9 cellular contexts compared by ENCODE assay signal in genomic region chr13:42969558-42970172, GRCh38. TPM values are rescaled to one million over a fixed set of nuclear protein-coding genes. Genes with fewer than 3 reads are reported as not detected.
A peak's percentile ranks its signal among the peaks of the same experiment; 100 is the strongest.
DNase-seq lines count a peak whose midpoint lies in the region; FAIRE-seq and TF ChIP-seq lines count a peak whose summit lies in the region.
"Had no signal": no experiment of that assay in that cellular context is flagged by ENCODE, and none has a peak within 500 bp of the region (broad histone marks: within the 10 kb centered on the region; RNA-seq: fewer than 3 reads in every experiment).

No MANE protein-coding gene starts in this region.

- no peak overlapping the region for H3K4ac ChIP-seq in H9 (ENCODE audit: low read depth, low read length)
- no peak overlapping the region for H3K4ac ChIP-seq in H1 (replicated peaks; ENCODE audit: insufficient read length, low read depth, low read length)
- H3K4ac ChIP-seq in mesendoderm (ENCODE audit: low read depth, low read length): peak overlapping the region; percentile 70

- H3K18ac ChIP-seq in H9 (ENCODE audit: insufficient read length, low read depth, low read length) (no peak overlapping the region), H1 (ENCODE audit: extremely low read depth, low read length) (no peak overlapping the region), mesendoderm (ENCODE audit: low read length) (peak overlapping the region; percentile 5)

- H3K14ac ChIP-seq in H9 (ENCODE audit: insufficient read depth, low read length): no peak overlapping the region
- no peak overlapping the region for H3K14ac ChIP-seq in H1 (ENCODE audit: insufficient read length)

- H3K79me1 ChIP-seq in H9 (ENCODE audit: insufficient read depth, low read depth, low read length, poor library complexity, severe bottlenecking) (no peaks in the 10 kb centered on the region), H1 (ENCODE audit: low read depth, low read length) (no peaks in the 10 kb centered on the region), mesendoderm (ENCODE audit: low read length) (no peaks in the 10 kb centered on the region)

- H3K4me3 ChIP-seq in H1 (ENCODE audit: extremely low read depth in 1 of 4, insufficient read depth in 2 of 4, low read depth in 3 of 4, low read length in 4 of 4) (no peak overlapping the region), mesendoderm (ENCODE audit: low read length) (no peak overlapping the region)

- no peak overlapping the region for H4K91ac ChIP-seq in H9 (ENCODE audit: insufficient read length, low read depth, low read length)
- no peak overlapping the region for H4K91ac ChIP-seq in H1 (replicated peaks; ENCODE audit: insufficient read length, low read length)

- no peaks in the 10 kb centered on the region; the same call in 1 of the 2 replicates for H3K27me3 ChIP-seq in H9 (ENCODE audit: insufficient read depth, low read length)
- H3K27me3 ChIP-seq in H1 (replicated peaks in 1 of 4; ENCODE audit: control insufficient read depth in 3 of 4, extremely low read depth in 1 of 4, insufficient read depth in 3 of 4, low read length in 3 of 4): no peaks in the 10 kb centered on the region
- H3K27me3 ChIP-seq in mesendoderm (ENCODE audit: insufficient read depth, low read length, poor library complexity): no peaks in the 10 kb centered on the region

- H3K27ac ChIP-seq in H9 (ENCODE audit: insufficient read length, low read depth, low read length): no peak overlapping the region
- no peak overlapping the region for H3K27ac ChIP-seq in H1 (ENCODE audit: low read depth, low read length)
- H3K27ac ChIP-seq in mesendoderm (ENCODE audit: low read depth, low read length): no peak overlapping the region

- H4K20me1 ChIP-seq in H9 (ENCODE audit: control insufficient read depth, insufficient read depth, insufficient read length) (no peaks in the 10 kb centered on the region), H1 (replicated peaks in 1 of 2; ENCODE audit: control insufficient read depth in 1 of 2, insufficient read depth in 2 of 2, low read length in 2 of 2) (no peaks in the 10 kb centered on the region)

- WGBS in H9 (ENCODE audit: extremely low coverage, insufficient read length, low lambda C conversion rate): no CpG with 5 or more reads among the region's 12 CpGs
- WGBS in H1 (ENCODE audit: extremely low coverage in 1 of 2, insufficient coverage in 1 of 2, insufficient read length in 1 of 2, insufficient replicate concordance in 2 of 2, low coverage in 1 of 2, low lambda C conversion rate in 2 of 2, missing lambda C conversion rate in 1 of 2), 2 experiments: 41% methylated on average over 12 of the region's 12 CpGs; no CpG with 5 or more reads in 1 of the 2 experiments
- WGBS in mesendoderm (ENCODE audit: extremely low coverage, insufficient coverage, low lambda C conversion rate): no CpG with 5 or more reads among the region's 12 CpGs

- no peak overlapping the region for H2BK20ac ChIP-seq in H9 (ENCODE audit: low read depth, low read length, poor library complexity, severe bottlenecking)
- no peak overlapping the region for H2BK20ac ChIP-seq in H1 (ENCODE audit: low read length)

- TF ChIP-seq RAD21 in H1 (IDR thresholded peaks at IDR 0.05 in 1 of 2, conservative IDR thresholded peaks at IDR 0.05 in 1 of 2; ENCODE audit: low read depth in 2 of 2, low read length in 2 of 2): peak; percentile 67 to 72

- H3K9ac ChIP-seq in H9 (ENCODE audit: extremely low read depth, insufficient read length, low read length) (no peak overlapping the region), H1 (replicated peaks in 1 of 4; ENCODE audit: extremely low read depth in 1 of 4, low read depth in 3 of 4, low read length in 3 of 4) (no peak overlapping the region), mesendoderm (ENCODE audit: low read length) (no peak overlapping the region)

- peaks cover 30 to 39% of the 10 kb centered on the region in 2 experiments for H3K4me1 Mint-ChIP-seq in H9

- H3K79me2 ChIP-seq in H9 (ENCODE audit: insufficient read depth, low read length) (no peaks in the 10 kb centered on the region), H1 (ENCODE audit: control insufficient read depth in 1 of 2, insufficient read depth in 2 of 2, low read length in 2 of 2) (no peaks in the 10 kb centered on the region), mesendoderm (ENCODE audit: control insufficient read depth, insufficient read depth, low read length) (no peaks in the 10 kb centered on the region)

- no peaks in the 10 kb centered on the region for H3K9me3 Mint-ChIP-seq in H9
- H3K9me3 Mint-ChIP-seq: IgD-negative memory B cell had no signal

- H3K27me3 Mint-ChIP-seq in H9 (ENCODE audit: low read depth): no peaks in the 10 kb centered on the region
- H3K27me3 Mint-ChIP-seq: IgD-negative memory B cell had no signal

- no peak overlapping the region for H3K27ac Mint-ChIP-seq in H9

- no peak overlapping the region for H3T11ph ChIP-seq in H9 (ENCODE audit: low read length)

- peak; percentile 89 for TF ChIP-seq CTCF in H9 (conservative IDR thresholded peaks at IDR 0.05)
- peak; percentile 71 to 82 (median 81) for TF ChIP-seq CTCF in H1 (IDR thresholded peaks at IDR 0.05; ENCODE audit: control extremely low read depth in 1 of 3, insufficient read depth in 1 of 3, low read depth in 1 of 3, low read length in 3 of 3)

- TF ChIP-seq EP300 in H1 (IDR thresholded peaks at IDR 0.05; ENCODE audit: borderline replicate concordance in 1 of 2, low read depth in 2 of 2, low read length in 2 of 2): no peak

- H4K8ac ChIP-seq in H9 (replicated peaks; ENCODE audit: insufficient read length, low read depth, low read length) (no peak overlapping the region), H1 (ENCODE audit: extremely low read depth, insufficient read depth, low read length) (no peak overlapping the region), mesendoderm (ENCODE audit: low read depth, low read length) (no peak overlapping the region)

- H2BK15ac ChIP-seq in H9 (ENCODE audit: low read depth, low read length) (no peak overlapping the region), H1 (ENCODE audit: low read length) (no peak overlapping the region), mesendoderm (replicated peaks; ENCODE audit: low read depth) (no peak overlapping the region)

- H2BK5ac ChIP-seq in H9 (ENCODE audit: insufficient read length, low read length): no peak overlapping the region
- no peak overlapping the region for H2BK5ac ChIP-seq in H1 (ENCODE audit: low read depth, low read length)
- no peak overlapping the region for H2BK5ac ChIP-seq in mesendoderm (ENCODE audit: low read length)

- H3K9me3 ChIP-seq in H9 (ENCODE audit: control insufficient read depth, low read depth, low read length) (no peaks in the 10 kb centered on the region), H1 (ENCODE audit: insufficient read depth in 2 of 2, low read depth in 1 of 2, low read length in 1 of 2) (no peaks in the 10 kb centered on the region)

- H2BK12ac ChIP-seq in H9 (ENCODE audit: insufficient read length, low read depth, low read length): no peak overlapping the region
- no peak overlapping the region for H2BK12ac ChIP-seq in H1 (ENCODE audit: low read depth, low read length)

- H3K4me3 Mint-ChIP-seq in H9: no peak overlapping the region

- TF ChIP-seq POLR2A in H1 (IDR thresholded peaks at IDR 0.05; ENCODE audit: control extremely low read depth in 1 of 2, low read depth in 2 of 2, low read length in 2 of 2): no peak

- POLR2A ChIA-PET in H1 (lab: Charles Lee; ENCODE audit: partially characterized antibody): no interaction called here

- H3K56ac ChIP-seq in H9 (ENCODE audit: insufficient read length, low read depth, low read length) (no peak overlapping the region), H1 (replicated peaks; ENCODE audit: insufficient read length, low read depth, low read length) (no peak overlapping the region), mesendoderm (ENCODE audit: low read length) (no peak overlapping the region)

- DNase-seq in COLO668 (lab: John Stamatoyannopoulos, UW; ENCODE audit: unreplicated experiment) (peak; percentile 82), H9 (peak; percentile 82), NCI-H69 (lab: John Stamatoyannopoulos, UW) (peak; percentile 74), H1 (ENCODE audit: low read depth in 1 of 2, low spot score in 2 of 2) (peak in 1 of 2 experiments; percentile 93), mesendoderm (peak; percentile 83), NCI-H2029 treated with DMSO at 0.1 percent for 48 hours (lab: John Stamatoyannopoulos, UW) (no peak)
- DNase-seq in activated CD8-positive, alpha-beta memory T cell treated with anti-CD3 and anti-CD28 coated beads for 24 hours: peak; percentile 92
- DNase-seq in stimulated activated CD8-positive, alpha-beta memory T cell treated with anti-CD3 and anti-CD28 coated beads, Interleukin-2, amount 100 ng/mL, for 1 hour (ENCODE audit: low read depth in 2 of 2): peak; percentile 49 to 71

- CTCF ChIA-PET in H1 (lab: Charles Lee; ENCODE audit: partially characterized antibody): interaction anchor here (0.6 to 3.0 kb wide), 49 partner anchors 9 to 904 kb away, joined by 3 to 25 read pairs (median 4); partner anchors contain the start of genes DNAJC15 and EPSTI1

- no peaks in the 10 kb centered on the region for H3K23me2 ChIP-seq in H9 (ENCODE audit: insufficient read length, low read depth, low read length, poor library complexity, severe bottlenecking)
- no peaks in the 10 kb centered on the region for H3K23me2 ChIP-seq in H1 (ENCODE audit: low read depth, low read length)

- no peak overlapping the region for H2AK5ac ChIP-seq in H9 (ENCODE audit: insufficient read length, low read length)
- H2AK5ac ChIP-seq in H1 (ENCODE audit: low read depth, low read length): no peak overlapping the region
- no peak overlapping the region for H2AK5ac ChIP-seq in mesendoderm (ENCODE audit: low read length)

- FAIRE-seq in H1 (lab: Jason Lieb, UNC): no peak

- no peaks in the 10 kb centered on the region for H3K36me3 ChIP-seq in H1 (ENCODE audit: control insufficient read depth in 2 of 4, insufficient read depth in 4 of 4, low read length in 3 of 4)
- no peaks in the 10 kb centered on the region for H3K36me3 ChIP-seq in mesendoderm (ENCODE audit: control insufficient read depth, insufficient read depth, low read length)

- H3K4me2 ChIP-seq in H9 (ENCODE audit: insufficient read depth, insufficient read length, low read length) (no peak overlapping the region), H1 (ENCODE audit: insufficient read depth in 1 of 2, low read depth in 2 of 2, low read length in 2 of 2) (no peak overlapping the region), mesendoderm (ENCODE audit: low read length) (no peak overlapping the region)

- H3K4me1 ChIP-seq in H9 (ENCODE audit: insufficient read depth, low read length): peaks cover 2% of the 10 kb centered on the region; the same call in 1 of the 2 replicates
- H3K4me1 ChIP-seq in H1 (replicated peaks in 1 of 4; ENCODE audit: control insufficient read depth in 3 of 4, insufficient read depth in 4 of 4, low read length in 3 of 4): peaks cover 3 to 12% (median 4%) of the 10 kb centered on the region in 4 experiments; a peak in 5 of 7 replicates
- H3K4me1 ChIP-seq in mesendoderm (ENCODE audit: control insufficient read depth, low read depth, low read length): peaks cover 11% of the 10 kb centered on the region

- no peaks in the 10 kb centered on the region; a peak in 1 of 7 replicates for H3K36me3 Mint-ChIP-seq in H9 (ENCODE audit: insufficient read depth in 1 of 3, low read depth in 3 of 3)

- H3K23ac ChIP-seq in H9 (ENCODE audit: insufficient read length, low read depth, low read length) (no peak overlapping the region), H1 (ENCODE audit: insufficient read length) (no peak overlapping the region), mesendoderm (ENCODE audit: low read length) (no peak overlapping the region)

- no peak overlapping the region for H2AFZ ChIP-seq in H9 (ENCODE audit: low read length)
- H2AFZ ChIP-seq in H1 (ENCODE audit: low read length): no peak overlapping the region

- no peak overlapping the region for H2BK120ac ChIP-seq in H9 (ENCODE audit: low read depth, low read length, poor library complexity, severe bottlenecking)
- no peak overlapping the region for H2BK120ac ChIP-seq in H1 (replicated peaks; ENCODE audit: low read depth, low read length)
- H2BK120ac ChIP-seq in mesendoderm (ENCODE audit: low read depth, low read length): no peak overlapping the region

- H4K5ac ChIP-seq in H9 (ENCODE audit: insufficient read length, low read depth, low read length) (no peak overlapping the region), H1 (ENCODE audit: insufficient read length, low read depth, low read length) (no peak overlapping the region), mesendoderm (ENCODE audit: low read length) (no peak overlapping the region)

RNA-seq across cellular contexts. Expression of gene EPSTI1, which starts 22.4 kb away (rescaled TPM):
- total RNA-seq in H9 (2021): 0.70 and 1.3 TPM in 2 replicates
- total RNA-seq in H1 (2021; fragmentation: NEBNext Ultra II Directional; extraction: Animal tissue kit (Norgen Biotek cat#: 25700)): 0.37 and 0.46 TPM in 2 replicates
- polyA plus RNA-seq in H1 (2011; rRNA removed): 0.11 and 0.23 TPM in 2 replicates
- 0.22 TPM for polyA plus RNA-seq in H1 (2011; cell fraction: cytosol; rRNA removed)
- 0.06 TPM for polyA plus RNA-seq in H1 (2011; cell fraction: nucleus; rRNA removed)
- 0.18 to 0.60 TPM (median 0.31 TPM) in 4 replicates for polyA plus RNA-seq in H1 (2012, experiment 1 of 2)
- polyA plus RNA-seq in H1 (2012, experiment 2 of 2): not detected
- polyA plus RNA-seq in H1 (2013, experiment 1 of 2): 0.30 TPM
- polyA plus RNA-seq in H1 (2013, experiment 2 of 2): 0.35 TPM
- polyA minus RNA-seq in H1 (2011; rRNA and poly(A)+ RNA removed): 0.06 and 0.41 TPM in 2 replicates
- polyA minus RNA-seq in H1 (2011; cell fraction: cytosol; rRNA and poly(A)+ RNA removed): not detected
- 0.90 TPM for polyA minus RNA-seq in H1 (2011; cell fraction: nucleus; rRNA and poly(A)+ RNA removed)
- 1.8 TPM for polyA plus RNA-seq in mesendoderm (2013, experiment 1 of 2)
- 2.0 TPM for polyA plus RNA-seq in mesendoderm (2013, experiment 2 of 2)

RNA-seq across cellular contexts. Expression of gene DNAJC15, which starts 53.7 kb away (rescaled TPM):
- total RNA-seq in H9 (2021): 12.2 and 13.4 TPM in 2 replicates
- total RNA-seq in H1 (2021; fragmentation: NEBNext Ultra II Directional; extraction: Animal tissue kit (Norgen Biotek cat#: 25700)): 5.8 and 6.5 TPM in 2 replicates
- polyA plus RNA-seq in H1 (2011; rRNA removed): 20.8 and 21.8 TPM in 2 replicates
- 23.5 TPM for polyA plus RNA-seq in H1 (2011; cell fraction: cytosol; rRNA removed)
- 19.1 TPM for polyA plus RNA-seq in H1 (2011; cell fraction: nucleus; rRNA removed)
- polyA plus RNA-seq in H1 (2012, experiment 1 of 2): 14.2 to 21.8 TPM (median 17.7 TPM) in 4 replicates
- 2.9 TPM for polyA plus RNA-seq in H1 (2012, experiment 2 of 2)
- polyA plus RNA-seq in H1 (2013, experiment 1 of 2): 2.4 TPM
- 2.5 TPM for polyA plus RNA-seq in H1 (2013, experiment 2 of 2)
- polyA minus RNA-seq in H1 (2011; rRNA and poly(A)+ RNA removed): 9.1 and 11.8 TPM in 2 replicates
- 21.1 TPM for polyA minus RNA-seq in H1 (2011; cell fraction: cytosol; rRNA and poly(A)+ RNA removed)
- 11.1 TPM for polyA minus RNA-seq in H1 (2011; cell fraction: nucleus; rRNA and poly(A)+ RNA removed)
- 3.6 TPM for polyA plus RNA-seq in mesendoderm (2013, experiment 1 of 2)
- 3.7 TPM for polyA plus RNA-seq in mesendoderm (2013, experiment 2 of 2)
